Comparison of ENCODE assay signal across 23 cellular contexts in genomic region chr1:193342811-193343210, GRCh38.
A peak's percentile ranks its signal among the peaks of the same experiment; 100 is the strongest.
DNase-seq lines count a peak whose midpoint lies in the region; ATAC-seq and FAIRE-seq lines count a peak whose summit lies in the region.
"Had no signal": no experiment of that assay in that cellular context is flagged by ENCODE, and none has a peak within 500 bp of the region (broad histone marks: within the 10 kb centered on the region; RNA-seq: fewer than 3 reads in every experiment).

No MANE protein-coding gene starts in this region.

- no peaks in the 10 kb centered on the region for H3K27me3 Mint-ChIP-seq in natural killer cell treated with Interleukin-12 subunit alpha and Interleukin-12 subunit beta and Interleukin-15 and Interleukin-18, amount 100 ng/mL, for 72 hours

- H3K36me3 ChIP-seq in small intestine (ENCODE audit: control insufficient read depth in 2 of 2, insufficient read depth in 2 of 2, low read length in 2 of 2): no peaks in the 10 kb centered on the region

- H3K27ac ChIP-seq in small intestine (ENCODE audit: low read depth in 1 of 2, low read length in 1 of 2): no peak overlapping the region
- H3K27ac ChIP-seq: A549, GM23248 had no signal

- FAIRE-seq in small intestine (lab: Jason Lieb, UNC): no peak
- FAIRE-seq: A549, G401.6, GM12892, H1 had no signal

- no peaks in the 10 kb centered on the region for H3K4me1 Mint-ChIP-seq in natural killer cell treated with Interleukin-12 subunit alpha and Interleukin-12 subunit beta and Interleukin-15 and Interleukin-18, amount 100 ng/mL, for 72 hours (ENCODE audit: low read depth in 2 of 2)

- H3K27ac Mint-ChIP-seq in natural killer cell treated with Interleukin-12 subunit alpha and Interleukin-12 subunit beta and Interleukin-15 and Interleukin-18, amount 100 ng/mL, for 72 hours: no peak overlapping the region
- H3K27ac Mint-ChIP-seq: CD4-positive, alpha-beta memory T cell had no signal

- DNase-seq in COLO668 (lab: John Stamatoyannopoulos, UW; ENCODE audit: unreplicated experiment): peak; percentile 70
- DNase-seq in NCI-H146 treated with DMSO at 0.1 percent for 48 hours (lab: John Stamatoyannopoulos, UW; ENCODE audit: unreplicated experiment): peak; percentile 64
- peak; percentile 81 for DNase-seq in mucosa of gallbladder (ENCODE audit: low spot score)
- DNase-seq in small intestine: peak; percentile 12
- no peak for DNase-seq in NCI-H524 treated with DMSO at 0.1 percent for 48 hours (lab: John Stamatoyannopoulos, UW)
- DNase-seq in natural killer cell treated with Interleukin-12 subunit alpha and Interleukin-12 subunit beta and Interleukin-15 and Interleukin-18, amount 100 ng/mL, for 72 hours (ENCODE audit: low spot score): no peak
- DNase-seq: 8988T; ACHN; AML-193; C1 segment of cervical spinal cord; Caco-2; CD4-positive, alpha-beta memory T cell; DMS153; DND-41; GM23248; H7; HCEC 1CT had no signal

- H3K27me3 ChIP-seq in small intestine (ENCODE audit: control insufficient read depth in 2 of 2, insufficient read depth in 2 of 2, low read length in 2 of 2): no peaks in the 10 kb centered on the region

- no peaks in the 10 kb centered on the region for H3K9me3 ChIP-seq in small intestine (ENCODE audit: control insufficient read depth, low read depth)
- H3K9me3 ChIP-seq: A549, Caco-2 had no signal

- H3K36me3 Mint-ChIP-seq in natural killer cell treated with Interleukin-12 subunit alpha and Interleukin-12 subunit beta and Interleukin-15 and Interleukin-18, amount 100 ng/mL, for 72 hours: no peaks in the 10 kb centered on the region
- H3K36me3 Mint-ChIP-seq: CD4-positive, alpha-beta memory T cell had no signal

- WGBS in small intestine, 3 donors: 88 to 96% (median 96%) methylated on average over 13 of the region's 13 CpGs

- no peak overlapping the region for H3K4me3 Mint-ChIP-seq in natural killer cell treated with Interleukin-12 subunit alpha and Interleukin-12 subunit beta and Interleukin-15 and Interleukin-18, amount 100 ng/mL, for 72 hours
- H3K4me3 Mint-ChIP-seq: CD4-positive, alpha-beta memory T cell had no signal

- no peaks in the 10 kb centered on the region for H3K4me1 ChIP-seq in small intestine (ENCODE audit: control insufficient read depth in 2 of 2, insufficient read depth in 1 of 2, low read depth in 1 of 2, low read length in 1 of 2)
- H3K4me1 ChIP-seq: A549 had no signal

- ATAC-seq in HG03280 (IDR thresholded peaks at IDR 0.05; ENCODE audit: unreplicated experiment) (no peak), HG03442 (IDR thresholded peaks at IDR 0.05; ENCODE audit: unreplicated experiment) (no peak)
- ATAC-seq in natural killer cell treated with Interleukin-12 subunit alpha and Interleukin-12 subunit beta and Interleukin-15 and Interleukin-18, amount 100 ng/mL, for 72 hours: no peak
- ATAC-seq: A549 had no signal

- H3K9me3 Mint-ChIP-seq in natural killer cell treated with Interleukin-12 subunit alpha and Interleukin-12 subunit beta and Interleukin-15 and Interleukin-18, amount 100 ng/mL, for 72 hours: no peaks in the 10 kb centered on the region
- H3K9me3 Mint-ChIP-seq: CD4-positive, alpha-beta memory T cell had no signal

- H3K4me3 ChIP-seq in small intestine (ENCODE audit: low read depth in 1 of 2, low read length in 2 of 2): no peak overlapping the region
- H3K4me3 ChIP-seq: A549, GM23248 had no signal

Comparison
In these comparisons a context has a peak if more than half of its experiments do, and no peak if none do; other contexts are left out.
1. DNase-seq: peak in COLO668 (single experiment), NCI-H146 treated with DMSO at 0.1 percent for 48 hours (single experiment), mucosa of gallbladder (single experiment) and small intestine (single experiment); none in NCI-H524 treated with DMSO at 0.1 percent for 48 hours (single experiment) and natural killer cell treated with Interleukin-12 subunit alpha and Interleukin-12 subunit beta and Interleukin-15 and Interleukin-18, amount 100 ng/mL, for 72 hours (single experiment).